In genomic region chr2:212005077-212005671, GRCh38 we compare ENCODE assay signal across 8 cellular contexts.
DNase-seq lines count a peak whose midpoint lies in the region; ATAC-seq and TF ChIP-seq lines count a peak whose summit lies in the region.

No MANE protein-coding gene starts in this region.

- ATAC-seq in GM19467 (IDR thresholded peaks at IDR 0.05; ENCODE audit: unreplicated experiment) (peak; percentile 83), Right ventricle myocardium superior (ENCODE audit: poor library complexity) (no peak)

- no peaks in the 10 kb centered on the region for H3K27me3 ChIP-seq in DOHH2 (ENCODE audit: control insufficient read depth, low read length)

- intact Hi-C loops in Right ventricle myocardium superior (cut with DNase I), result loop anchor here (10.0 kb wide), 2 partner anchors 240 to 530 kb away; partner anchors contain the start of gene ERBB4

- H4K20me1 ChIP-seq in DOHH2 (ENCODE audit: control insufficient read depth, insufficient read depth, low read depth, low read length), result no peaks in the 10 kb centered on the region

- no peaks in the 10 kb centered on the region for H3K9me2 ChIP-seq in DOHH2 (replicated peaks; ENCODE audit: control insufficient read depth, low read length)

- no peaks in the 10 kb centered on the region for H3F3A ChIP-seq in DOHH2 (ENCODE audit: control insufficient read depth, insufficient read depth)

- no peaks in the 10 kb centered on the region for H3K9me3 ChIP-seq in DOHH2 (ENCODE audit: control insufficient read depth, insufficient read depth, low read length)

- H3K27ac ChIP-seq in DOHH2 (ENCODE audit: low read depth, low read length), result no peak overlapping the region

- H3K4me2 ChIP-seq in DOHH2 (ENCODE audit: low read length), result no peak overlapping the region

- peak; percentile 66 for TF ChIP-seq CTCF in DOHH2 (IDR thresholded peaks at IDR 0.05; ENCODE audit: low read depth, low read length, poor library complexity, severe bottlenecking)

- peaks cover 17% of the 10 kb centered on the region for H3K4me1 ChIP-seq in DOHH2 (ENCODE audit: control insufficient read depth, low read length)

- peak; percentile 63 for DNase-seq in HT-29 (ENCODE audit: low spot score)
- DNase-seq in SHP77 (lab: John Stamatoyannopoulos, UW), result peak; percentile 1 to 40
- peak; percentile 46 for DNase-seq in Right ventricle myocardium superior
- DNase-seq in AG08395 (ENCODE audit: low spot score), result no peak
- DNase-seq in activated CD8-positive, alpha-beta memory T cell treated with anti-CD3 and anti-CD28 coated beads, Interleukin-2, amount 50 U/mL, for 48 hours, result no peak
- no peak for DNase-seq in activated effector memory CD4-positive, alpha-beta T cell treated with Interleukin-2 at 50 U/mL for 16 hours

- no peak overlapping the region for H3K4me3 ChIP-seq in DOHH2 (ENCODE audit: low read length)

- no peaks in the 10 kb centered on the region for H3K79me2 ChIP-seq in DOHH2 (ENCODE audit: control insufficient read depth, low read length)

- no peaks in the 10 kb centered on the region for H3K36me3 ChIP-seq in DOHH2 (ENCODE audit: control insufficient read depth, low read length)

Comparison
In these comparisons a context has a peak if more than half of its experiments do, and no peak if none do; other contexts are left out.
1. DNase-seq: peak in HT-29 (single experiment), SHP77 (2 of 2) and Right ventricle myocardium superior (single experiment); none in AG08395 (single experiment), activated CD8-positive, alpha-beta memory T cell treated with anti-CD3 and anti-CD28 coated beads, Interleukin-2, amount 50 U/mL, for 48 hours (single experiment) and activated effector memory CD4-positive, alpha-beta T cell treated with Interleukin-2 at 50 U/mL for 16 hours (single experiment).